7 cellular contexts compared by ENCODE assay signal in the genomic region with DNA sequence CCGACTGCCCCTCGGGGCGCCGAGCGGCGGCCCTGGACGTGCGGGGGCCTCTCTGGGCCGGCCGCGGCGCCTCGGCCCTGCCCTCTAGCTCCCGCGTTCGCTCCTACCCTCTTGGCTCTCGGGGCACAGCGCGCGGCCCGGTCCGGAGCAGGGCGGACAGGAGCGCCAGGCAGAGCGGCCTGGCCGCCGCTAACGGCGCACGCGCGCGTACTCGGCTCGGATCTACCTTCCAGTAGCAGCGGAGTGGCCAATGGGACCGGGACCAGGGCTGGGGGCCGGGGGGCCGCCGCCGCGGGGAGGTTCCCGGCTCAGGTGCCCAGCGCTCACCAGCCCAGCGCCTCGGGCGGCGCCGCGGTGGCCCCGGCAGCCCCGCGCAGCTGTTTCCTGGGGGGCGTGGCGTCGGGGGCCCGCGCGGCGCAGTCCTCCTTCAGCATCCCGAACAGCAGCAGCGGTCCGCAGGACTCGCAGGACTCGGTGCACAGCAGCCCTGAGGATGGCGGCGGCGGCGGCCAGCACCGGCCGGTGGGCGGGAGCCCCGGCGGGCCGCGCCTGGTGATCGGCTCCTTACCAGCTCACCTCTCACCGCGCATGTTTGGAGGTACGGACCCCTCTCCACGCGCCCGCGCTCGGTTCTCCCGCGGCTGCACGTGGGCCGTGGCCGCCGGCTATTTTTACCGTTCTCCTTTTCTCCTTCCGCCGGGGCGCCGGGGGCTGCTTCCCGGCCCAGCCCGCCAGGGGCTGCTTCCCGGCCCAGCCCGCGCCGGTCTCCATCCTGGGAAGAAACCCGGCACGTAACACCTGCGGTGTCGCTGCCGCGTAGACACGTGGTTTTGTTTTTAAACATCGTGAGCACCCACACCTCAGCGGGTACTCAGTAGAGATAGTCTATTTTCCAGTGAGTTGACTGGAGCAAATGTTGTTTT.
A peak's percentile ranks its signal among the peaks of the same experiment; 100 is the strongest.
DNase-seq lines count a peak whose midpoint lies in the region; ATAC-seq and TF ChIP-seq lines count a peak whose summit lies in the region.
"Not testable (repeated sequence)": the region's sequence is repeated elsewhere in the genome, so short reads cannot be mapped to it uniquely, and the experiment has no call there.

No MANE protein-coding gene starts in this region.

- intact Hi-C loops in body of pancreas (cut with DNase I); psoas muscle (cut with DNase I): not testable (repeated sequence)

- H4K20me1 ChIP-seq in hepatocyte (ENCODE audit: insufficient read depth, poor library complexity, severe bottlenecking) = not testable (repeated sequence)

- not testable (repeated sequence) for H3K9me2 ChIP-seq in hepatocyte (replicated peaks; ENCODE audit: insufficient read depth)

- DNase-seq in NCI-H2029 (lab: John Stamatoyannopoulos, UW) = peak; percentile 48
- peak; percentile 61 for DNase-seq in T1000 (lab: John Stamatoyannopoulos, UW)
- peak; percentile 70 to 80 (median 74) for DNase-seq in body of pancreas
- peak; percentile 80 for DNase-seq in hepatocyte (ENCODE audit: low spot score)
- peak; percentile 70 to 85 for DNase-seq in psoas muscle

- peak; percentile 52 for ATAC-seq in GM18508 (IDR thresholded peaks at IDR 0.05; ENCODE audit: insufficient read depth, unreplicated experiment)
- ATAC-seq in HG02943 (IDR thresholded peaks at IDR 0.05; ENCODE audit: low read depth, unreplicated experiment) = peak; percentile 72
- peak; percentile 81 for ATAC-seq in body of pancreas
- ATAC-seq in psoas muscle = peak; percentile 91 to 94 (median 92)

- peak overlapping the region; percentile 91 to 96 (median 95) for H3K27ac ChIP-seq in body of pancreas
- peak overlapping the region; percentile 94 for H3K27ac ChIP-seq in hepatocyte
- peak overlapping the region; percentile 91 for H3K27ac ChIP-seq in psoas muscle

- peaks cover 12% of the 10 kb centered on the region for H3K4me1 ChIP-seq in body of pancreas
- not testable (repeated sequence) for H3K4me1 ChIP-seq in hepatocyte (ENCODE audit: insufficient read depth); psoas muscle

- not testable (repeated sequence) for H3K9me3 ChIP-seq in body of pancreas; hepatocyte (ENCODE audit: low read depth); psoas muscle

- 0% methylated on average over 11 to 15 of the region's 111 CpGs for WGBS in body of pancreas, 2 donors
- WGBS in hepatocyte (ENCODE audit: low lambda C conversion rate, missing lambda C conversion rate) = under 1% methylated on average over 52 of the region's 111 CpGs
- WGBS in psoas muscle, 3 donors = 0 to 1% (median 0%) methylated on average over 26 to 93 of the region's 111 CpGs

- peak overlapping the region; percentile 56 to 88 for H3K4me3 ChIP-seq in body of pancreas
- H3K4me3 ChIP-seq in hepatocyte = peak overlapping the region; percentile 60
- peak overlapping the region; percentile 88 for H3K4me3 ChIP-seq in psoas muscle

- H2AFZ ChIP-seq in hepatocyte = peak overlapping the region; percentile 81

- H3K27me3 ChIP-seq in body of pancreas; hepatocyte; psoas muscle (ENCODE audit: insufficient read depth in 3 of 3, low read length in 2 of 3): not testable (repeated sequence)

- H3K79me2 ChIP-seq in hepatocyte = not testable (repeated sequence)

- peak in 1 of 7 experiments; percentile 3 for TF ChIP-seq CTCF in body of pancreas (IDR thresholded peaks at IDR 0.05)
- TF ChIP-seq CTCF in hepatocyte (IDR thresholded peaks at IDR 0.05; ENCODE audit: poor library complexity); psoas muscle (IDR thresholded peaks at IDR 0.05): not testable (repeated sequence)

- TF ChIP-seq POLR2A in body of pancreas (IDR thresholded peaks at IDR 0.05) = peak in 2 of 3 donors; percentile 25 to 29

- not testable (repeated sequence) for H3K36me3 ChIP-seq in body of pancreas (replicated peaks in 1 of 2; ENCODE audit: insufficient read depth in 1 of 2, low read depth in 2 of 2); hepatocyte (replicated peaks; ENCODE audit: insufficient read depth, low read depth)
- H3K36me3 ChIP-seq in psoas muscle (ENCODE audit: insufficient read depth in 1 of 2, low read depth in 1 of 2) = peaks cover 0 to 14% of the 10 kb centered on the region in 2 donors

- peak overlapping the region; percentile 85 for H3K4me2 ChIP-seq in hepatocyte

Comparison
In these comparisons a context has a peak if more than half of its experiments do, and no peak if none do; other contexts are left out.
1. Peak in every context shown above with its lines: DNase-seq, ATAC-seq, H3K4me3 ChIP-seq and H3K27ac ChIP-seq.